8 cellular contexts compared by ENCODE assay signal in genomic region chr15:58987036-58987435, GRCh38. TPM values are rescaled to one million over a fixed set of nuclear protein-coding genes. Genes with fewer than 3 reads are reported as not detected.
DNase-seq lines count a peak whose midpoint lies in the region; ATAC-seq and TF ChIP-seq lines count a peak whose summit lies in the region.

No MANE protein-coding gene starts in this region.

- H3K4me1 Mint-ChIP-seq in activated CD4-positive, alpha-beta memory T cell treated with anti-CD3 and anti-CD28 coated beads, Interleukin-2, amount 10 ng/mL, durations not matched to agents 7 days and 5 days = peaks cover 51% of the 10 kb centered on the region

- H3K9me3 Mint-ChIP-seq in activated CD4-positive, alpha-beta memory T cell treated with anti-CD3 and anti-CD28 coated beads, Interleukin-2, amount 10 ng/mL, durations not matched to agents 7 days and 5 days = no peaks in the 10 kb centered on the region

- peaks cover 9% of the 10 kb centered on the region for H3K27me3 Mint-ChIP-seq in activated CD4-positive, alpha-beta memory T cell treated with anti-CD3 and anti-CD28 coated beads, Interleukin-2, amount 10 ng/mL, durations not matched to agents 7 days and 5 days

- H3K4me3 ChIP-seq in A673 (ENCODE audit: low read depth, low read length, poor library complexity, severe bottlenecking) (peak overlapping the region; percentile 73), iPS-18a (ENCODE audit: low read length) (peak overlapping the region; percentile 99), subcutaneous abdominal adipose tissue (ENCODE audit: low read depth in 1 of 5, low read length in 5 of 5) (peak overlapping the region; percentile 98 to 100 (median 99))

- H3K9me3 ChIP-seq in A673 (ENCODE audit: low read depth, low read length, poor library complexity, severe bottlenecking) (no peaks in the 10 kb centered on the region), iPS-18a (ENCODE audit: control insufficient read depth, low read depth, low read length) (no peaks in the 10 kb centered on the region), subcutaneous abdominal adipose tissue (ENCODE audit: control insufficient read depth in 5 of 5, low read length in 5 of 5) (no peaks in the 10 kb centered on the region)

- no TSS peak for BruUV-seq in A673 (replicated peaks; lab: Mats Ljungman, UMichigan)

- CTCF ChIA-PET in A673 (lab: Charles Lee) = no interaction called here
- CTCF ChIA-PET in activated CD4-positive, alpha-beta memory T cell treated with anti-CD3 and anti-CD28 coated beads, Interleukin-2, amount 10 ng/mL, durations not matched to agents 7 days and 5 days (lab: Charles Lee) = interaction anchor here (0.8 to 1.4 kb wide), 2 partner anchors 30 to 78 kb away, joined by 3 to 4 read pairs; no protein-coding TSS in a partner anchor

- intact Hi-C loops in A673 (cut with micrococcal nuclease; ENCODE audit: unreplicated experiment) = loop anchor here (10.0 kb wide), 1 partner anchor 118 kb away; the partner anchor contains the start of gene CCNB2

- no peak for TF ChIP-seq CTCF in A673 (conservative IDR thresholded peaks at IDR 0.05; ENCODE audit: low read depth, low read length)

- peaks cover 11% of the 10 kb centered on the region for H3K4me1 ChIP-seq in A673 (ENCODE audit: insufficient read depth, low read length, poor library complexity, severe bottlenecking)
- peaks cover 10% of the 10 kb centered on the region for H3K4me1 ChIP-seq in iPS-18a (ENCODE audit: control insufficient read depth, low read depth, low read length)
- H3K4me1 ChIP-seq in subcutaneous abdominal adipose tissue (ENCODE audit: control insufficient read depth in 5 of 5, insufficient read depth in 5 of 5, low read length in 5 of 5) = peaks cover 2 to 25% (median 24%) of the 10 kb centered on the region in 5 donors

- peak overlapping the region; percentile 96 for H3K4me3 Mint-ChIP-seq in activated CD4-positive, alpha-beta memory T cell treated with anti-CD3 and anti-CD28 coated beads, Interleukin-2, amount 10 ng/mL, durations not matched to agents 7 days and 5 days

- H3K36me3 ChIP-seq in A673 (ENCODE audit: insufficient read depth, low read length, poor library complexity, severe bottlenecking) (peaks cover 8% of the 10 kb centered on the region), iPS-18a (ENCODE audit: control insufficient read depth, low read depth, low read length) (peaks cover 1% of the 10 kb centered on the region), subcutaneous abdominal adipose tissue (ENCODE audit: control insufficient read depth in 5 of 5, insufficient read depth in 5 of 5, low read length in 5 of 5) (peaks cover 0 to 6% (median 0%) of the 10 kb centered on the region in 5 donors)

- DNase-seq in A673 (ENCODE audit: low spot score) = peak; percentile 4
- DNase-seq in activated CD4-positive, alpha-beta memory T cell treated with anti-CD3 and anti-CD28 coated beads, Interleukin-2, amount 10 ng/mL, durations not matched to agents 7 days and 5 days = no peak
- no peak for DNase-seq in NCI-H2029 (lab: John Stamatoyannopoulos, UW)
- no peak for DNase-seq in NOMO-1 treated with DMSO at 0.1 percent for 48 hours (lab: John Stamatoyannopoulos, UW; ENCODE audit: unreplicated experiment)
- DNase-seq in occipital lobe (lab: John Stamatoyannopoulos, UW) = no peak

- H3K9ac ChIP-seq in iPS-18a (ENCODE audit: low read length) = peak overlapping the region; percentile 85
- peak overlapping the region in 4 of 5 donors; percentile 92 to 100 (median 98) for H3K9ac ChIP-seq in subcutaneous abdominal adipose tissue (ENCODE audit: low read length in 5 of 5)

- peak; percentile 4 for ATAC-seq in GM21619 (IDR thresholded peaks at IDR 0.05; ENCODE audit: unreplicated experiment)

- H3K27me3 ChIP-seq in A673 (replicated peaks; ENCODE audit: insufficient read depth, low read depth, low read length, poor library complexity) (no peaks in the 10 kb centered on the region), iPS-18a (ENCODE audit: control insufficient read depth, insufficient read depth, low read length) (no peaks in the 10 kb centered on the region), subcutaneous abdominal adipose tissue (ENCODE audit: control insufficient read depth in 5 of 5, insufficient read depth in 4 of 5, low read length in 5 of 5) (no peaks in the 10 kb centered on the region)

- peak overlapping the region; percentile 75 for H3K27ac ChIP-seq in A673 (ENCODE audit: low read depth, low read length, poor library complexity, severe bottlenecking)
- H3K27ac ChIP-seq in iPS-18a (ENCODE audit: low read length) = no peak overlapping the region
- peak overlapping the region; percentile 97 for H3K27ac ChIP-seq in subcutaneous abdominal adipose tissue (ENCODE audit: low read depth, low read length)

- H3K36me3 Mint-ChIP-seq in activated CD4-positive, alpha-beta memory T cell treated with anti-CD3 and anti-CD28 coated beads, Interleukin-2, amount 10 ng/mL, durations not matched to agents 7 days and 5 days (ENCODE audit: low read depth) = peaks cover 27% of the 10 kb centered on the region

- peak overlapping the region; percentile 80 for H3K27ac Mint-ChIP-seq in activated CD4-positive, alpha-beta memory T cell treated with anti-CD3 and anti-CD28 coated beads, Interleukin-2, amount 10 ng/mL, durations not matched to agents 7 days and 5 days

- POLR2A ChIA-PET in A673 (lab: Charles Lee; ENCODE audit: low non-redundant PET) = no interaction called here
- POLR2A ChIA-PET in activated CD4-positive, alpha-beta memory T cell treated with anti-CD3 and anti-CD28 coated beads, Interleukin-2, amount 10 ng/mL, durations not matched to agents 7 days and 5 days (lab: Charles Lee) = interaction anchor here (0.6 to 3.6 kb wide), 9 partner anchors 8 to 217 kb away, joined by 3 to 21 read pairs (median 4); partner anchors contain the start of genes CCNB2 and SLTM

RNA-seq across cellular contexts. Expression of gene RNF111, which starts 0.4 kb away (rescaled TPM):
- 30.3 and 34.4 TPM in 2 replicates for total RNA-seq in A673 (2021)
- total RNA-seq in activated CD4-positive, alpha-beta memory T cell treated with anti-CD3 and anti-CD28 coated beads, Interleukin-2, amount 10 ng/mL, durations not matched to agents 7 days and 5 days = 10 to 100 TPM; 32.3 to 37.2 TPM
- 37.1 TPM for total RNA-seq in occipital lobe

RNA-seq across cellular contexts. Expression of gene SLTM, which starts 53.6 kb away (rescaled TPM):
- 117 and 127 TPM in 2 replicates for total RNA-seq in A673 (2021)
- 100 to 1,000 TPM; 108 to 117 TPM for total RNA-seq in activated CD4-positive, alpha-beta memory T cell treated with anti-CD3 and anti-CD28 coated beads, Interleukin-2, amount 10 ng/mL, durations not matched to agents 7 days and 5 days
- 96.1 TPM for total RNA-seq in occipital lobe
